8 cellular contexts compared by ENCODE assay signal in genomic region chr1:24744911-24745710, GRCh38. TPM values are rescaled to one million over a fixed set of nuclear protein-coding genes. Genes with fewer than 3 reads are reported as not detected.
DNase-seq lines count a peak whose midpoint lies in the region; ATAC-seq, FAIRE-seq and TF ChIP-seq lines count a peak whose summit lies in the region.

Gene CLIC4 (plus strand): TSS chr1:24745447. CDS start chr1:24745554, 107 bp downstream.

- DNase-seq in NCI-H2196 treated with DMSO at 0.1 percent for 48 hours (lab: John Stamatoyannopoulos, UW; ENCODE audit: unreplicated experiment) (peak; percentile 98), bronchial epithelial cell (ENCODE audit: low read depth) (peak; percentile 94), iPS-NIHi7 (ENCODE audit: extremely low spot score) (peak; percentile 95), smooth muscle cell of the brain vasculature (ENCODE audit: low read depth, low spot score) (peak; percentile 98)

- H2AFZ ChIP-seq in ACC112 (ENCODE audit: low read length, unreplicated experiment) = peak within 1 kb of the TSS; percentile 28

- peak; percentile 71 for ATAC-seq in GM18868 (IDR thresholded peaks at IDR 0.05; ENCODE audit: unreplicated experiment)
- peak; percentile 65 for ATAC-seq in HG03108 (IDR thresholded peaks at IDR 0.05; ENCODE audit: unreplicated experiment)

- H3K4me1 ChIP-seq in ACC112 (ENCODE audit: control insufficient read depth, insufficient read depth, low read length, unreplicated experiment) = peaks cover 42% of the 10 kb centered on the region

- no peak for TF ChIP-seq CTCF in WI38 (IDR thresholded peaks at IDR 0.05; ENCODE audit: low read depth, low read length)
- TF ChIP-seq CTCF in bronchial epithelial cell (IDR thresholded peaks at IDR 0.05; ENCODE audit: insufficient read depth, low read length, severe bottlenecking) = peak; percentile 46

- H3K36me3 ChIP-seq in ACC112 (ENCODE audit: insufficient read depth, low read length) (peaks cover 3% of the 10 kb centered on the region; the same call in 1 of the 2 replicates), bronchial epithelial cell (ENCODE audit: control insufficient read depth, insufficient read depth, low read length) (no peaks in the 10 kb centered on the region)

- H3K27ac ChIP-seq in ACC112 (ENCODE audit: low read depth, low read length) = peak within 1 kb of the TSS; percentile 81

- no peaks in the 10 kb centered on the region for H3K27me3 ChIP-seq in ACC112 (ENCODE audit: insufficient read depth, low read length)
- H3K27me3 ChIP-seq in bronchial epithelial cell (ENCODE audit: control insufficient read depth, insufficient read depth, low read length) = no peaks in the 10 kb centered on the region

- no peak for FAIRE-seq in bronchial epithelial cell (lab: Jason Lieb, UNC)

- H3K79me2 ChIP-seq in ACC112 (ENCODE audit: control insufficient read depth, insufficient read depth, low read length, unreplicated experiment) = peaks cover 47% of the 10 kb centered on the region

- H3K4me3 ChIP-seq in ACC112 (ENCODE audit: low read depth, low read length) = peak within 1 kb of the TSS; percentile 98
- peak within 1 kb of the TSS; percentile 67 for H3K4me3 ChIP-seq in WI38 (ENCODE audit: low read depth, low read length)
- H3K4me3 ChIP-seq in bronchial epithelial cell (ENCODE audit: low read depth, low read length) = peak within 1 kb of the TSS; percentile 89

RNA-seq across cellular contexts. Expression of gene CLIC4, which starts in this region (rescaled TPM):
- 120 and 141 TPM in 2 replicates for total RNA-seq in bronchial epithelial cell

Comparison
In these comparisons a context has a peak if more than half of its experiments do, and no peak if none do; other contexts are left out.
1. Peak in every context shown above with its lines: DNase-seq, ATAC-seq, H3K4me3 ChIP-seq and H3K27ac ChIP-seq.